1 cellular context compared by ENCODE assay signal in the genomic region with DNA sequence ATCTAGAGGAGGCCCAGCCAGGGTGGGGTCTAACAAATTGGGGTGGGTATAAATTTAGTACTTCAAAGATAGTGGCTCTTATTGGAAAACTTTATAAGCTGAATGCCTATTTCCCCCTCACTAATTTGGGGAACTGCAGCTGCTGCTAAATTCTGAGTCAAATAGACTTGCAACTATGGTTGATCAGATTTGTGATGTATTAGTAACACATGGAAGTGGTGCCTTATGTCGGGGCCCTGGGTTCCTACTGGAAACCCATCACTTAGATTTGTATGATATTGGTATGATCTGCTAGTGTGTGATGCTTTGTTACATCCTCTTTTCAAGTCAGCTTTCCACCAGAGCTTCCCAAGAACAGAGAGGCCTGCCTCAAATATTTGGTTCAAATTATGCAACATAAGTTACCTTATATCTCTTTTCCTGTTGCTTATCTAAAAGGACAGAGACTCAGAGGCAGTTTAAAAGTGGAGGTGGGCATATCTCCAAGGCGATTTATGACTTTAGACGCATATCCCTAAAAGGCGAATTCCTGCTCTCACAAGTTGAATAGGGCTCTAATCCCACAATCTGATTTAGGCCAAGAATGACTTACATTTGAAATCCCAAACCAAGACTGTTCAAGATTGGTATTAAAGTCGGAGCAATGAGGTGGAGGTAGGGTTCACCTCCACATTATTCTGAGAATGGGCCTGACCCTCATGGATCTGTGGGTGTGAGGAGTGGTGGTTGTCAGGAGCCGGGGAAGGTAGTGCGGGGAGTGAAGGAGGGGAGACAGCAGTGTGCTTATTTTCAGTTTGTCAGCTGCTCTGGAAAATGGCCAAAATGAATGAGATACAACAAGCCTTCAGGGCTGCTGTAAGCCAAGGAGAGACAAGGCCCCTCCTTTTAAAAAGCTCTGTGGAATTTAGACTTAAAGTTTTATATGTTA.
TF ChIP-seq lines count a peak whose summit lies in the region.

No MANE protein-coding gene starts in this region.

TF ChIP-seq in H1, 55 proteins besides CTCF, POLR2A, EP300 and RAD21 (continued from another document):
- TF ChIP-seq JUN (IDR thresholded peaks at IDR 0.05; ENCODE audit: low read depth, low read length): no peak
